In the genomic region with DNA sequence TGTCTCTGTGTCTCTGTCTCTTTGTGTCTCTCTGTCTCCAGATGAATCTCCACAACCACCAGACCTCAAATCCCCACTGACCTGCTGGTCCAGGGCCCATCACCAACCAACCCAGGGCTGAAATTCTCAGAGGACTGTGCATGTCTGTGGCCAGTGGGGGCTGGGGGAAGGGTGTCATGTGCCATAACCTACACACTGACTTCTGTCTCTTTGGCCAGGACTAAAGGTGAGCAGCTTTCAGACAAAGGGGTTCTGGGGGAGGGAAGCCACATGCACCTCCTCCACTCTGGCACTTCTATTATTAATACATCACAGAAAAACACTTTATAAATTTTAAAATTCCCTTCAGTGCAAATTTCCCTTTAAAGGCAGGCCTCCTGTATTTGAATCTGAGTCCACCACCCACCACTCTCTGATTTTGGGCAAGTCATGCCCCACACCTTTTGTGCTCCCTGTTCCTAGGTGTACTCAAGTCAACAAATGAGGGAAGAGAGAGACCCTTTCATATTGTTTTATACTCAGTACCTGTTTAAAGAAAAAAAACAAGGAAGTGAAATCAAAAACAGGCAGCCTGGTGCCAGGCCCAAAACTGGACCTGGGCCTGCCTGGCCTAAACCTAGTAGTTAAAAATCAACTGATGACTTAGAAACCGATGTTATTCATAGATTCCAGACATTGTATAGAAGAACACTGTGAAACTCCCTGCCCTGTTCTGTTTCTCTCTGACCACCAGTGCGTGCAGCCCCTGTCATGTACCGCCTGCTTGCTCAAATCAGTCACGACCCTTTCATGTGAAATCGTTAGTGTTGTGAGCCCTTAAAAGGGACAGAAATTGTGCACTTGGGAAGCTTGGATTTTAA, we compare ENCODE assay signal across 20 cellular contexts.
"Had no signal": no experiment of that assay in that cellular context is flagged by ENCODE, and none has a peak within 500 bp of the region (broad histone marks: within the 10 kb centered on the region; RNA-seq: fewer than 3 reads in every experiment).

No MANE protein-coding gene starts in this region.

- H2AFZ ChIP-seq: hepatocyte had no signal

- H3K27me3 ChIP-seq: hepatocyte, right atrium auricular region had no signal

- H3K4me2 ChIP-seq: hepatocyte had no signal

- H3K36me3 Mint-ChIP-seq: brain, T-cell had no signal

- H3K9me3 Mint-ChIP-seq: activated naive CD8-positive, alpha-beta T cell treated with anti-CD3 and anti-CD28 coated beads, Interleukin-2, amount 50 U/mL, for 24 hours; activated T-cell treated with anti-CD3 and anti-CD28 coated beads, Interleukin-2, amount 50 U/mL, for 4 hours; nephron progenitor cell; T-cell had no signal

- DNase-seq: activated CD4-positive, alpha-beta T cell treated with anti-CD3 and anti-CD28 coated beads, Interleukin-2, amount 10 ng/mL, durations not matched to agents 24 days and 14 days; activated CD8-positive, alpha-beta T cell treated with anti-CD3 and anti-CD28 coated beads, Interleukin-2, amount 10 ng/mL, durations not matched to agents 7 days and 5 days; activated naive CD4-positive, alpha-beta T cell treated with anti-CD3 and anti-CD28 coated beads for 36 hours; activated naive CD8-positive, alpha-beta T cell treated with anti-CD3 and anti-CD28 coated beads, Interleukin-2, amount 50 U/mL, for 24 hours; activated T-cell treated with anti-CD3 and anti-CD28 coated beads, Interleukin-2, amount 50 U/mL, for 4 hours; anterior cingulate cortex; caudate nucleus; left lung; nephron progenitor cell; occipital lobe; stomach; T-cell; T-helper 9 cell; trophoblast cell had no signal

- H3K4me3 ChIP-seq: esophagus muscularis mucosa, hepatocyte, left lung, right atrium auricular region, stomach had no signal

- H3K4me3 Mint-ChIP-seq: activated CD4-positive, alpha-beta T cell treated with anti-CD3 and anti-CD28 coated beads, Interleukin-2, amount 10 ng/mL, durations not matched to agents 24 days and 14 days; activated CD8-positive, alpha-beta T cell treated with anti-CD3 and anti-CD28 coated beads, Interleukin-2, amount 10 ng/mL, durations not matched to agents 7 days and 5 days; activated naive CD4-positive, alpha-beta T cell treated with anti-CD3 and anti-CD28 coated beads for 36 hours; activated naive CD8-positive, alpha-beta T cell treated with anti-CD3 and anti-CD28 coated beads, Interleukin-2, amount 50 U/mL, for 24 hours; activated T-cell treated with anti-CD3 and anti-CD28 coated beads, Interleukin-2, amount 50 U/mL, for 4 hours; brain; nephron progenitor cell; T-cell had no signal

- FAIRE-seq: colon, keratinocyte had no signal

- H3K4me1 Mint-ChIP-seq: activated CD4-positive, alpha-beta T cell treated with anti-CD3 and anti-CD28 coated beads, Interleukin-2, amount 10 ng/mL, durations not matched to agents 24 days and 14 days; activated naive CD8-positive, alpha-beta T cell treated with anti-CD3 and anti-CD28 coated beads, Interleukin-2, amount 50 U/mL, for 24 hours; T-cell had no signal

- H3K36me3 ChIP-seq: esophagus muscularis mucosa, left lung, right atrium auricular region, stomach had no signal

- H3K27ac ChIP-seq: esophagus muscularis mucosa, hepatocyte, left lung, right atrium auricular region, stomach had no signal

- ATAC-seq: activated CD8-positive, alpha-beta T cell treated with anti-CD3 and anti-CD28 coated beads, Interleukin-2, amount 10 ng/mL, durations not matched to agents 7 days and 5 days; activated naive CD8-positive, alpha-beta T cell treated with anti-CD3 and anti-CD28 coated beads, Interleukin-2, amount 50 U/mL, for 24 hours; activated T-cell treated with anti-CD3 and anti-CD28 coated beads, Interleukin-2, amount 50 U/mL, for 4 hours; left lung; T-cell had no signal

- H3K4me1 ChIP-seq: esophagus muscularis mucosa, left lung, right atrium auricular region, stomach had no signal

- H3K9me3 ChIP-seq: esophagus muscularis mucosa, left lung, right atrium auricular region had no signal

- H3K27ac Mint-ChIP-seq: activated CD4-positive, alpha-beta T cell treated with anti-CD3 and anti-CD28 coated beads, Interleukin-2, amount 10 ng/mL, durations not matched to agents 24 days and 14 days; activated CD8-positive, alpha-beta T cell treated with anti-CD3 and anti-CD28 coated beads, Interleukin-2, amount 10 ng/mL, durations not matched to agents 7 days and 5 days; activated naive CD4-positive, alpha-beta T cell treated with anti-CD3 and anti-CD28 coated beads for 36 hours; activated naive CD8-positive, alpha-beta T cell treated with anti-CD3 and anti-CD28 coated beads, Interleukin-2, amount 50 U/mL, for 24 hours; brain; nephron progenitor cell; T-cell had no signal

- H3K27me3 Mint-ChIP-seq: activated CD4-positive, alpha-beta T cell treated with anti-CD3 and anti-CD28 coated beads, Interleukin-2, amount 10 ng/mL, durations not matched to agents 24 days and 14 days had no signal

- H3K79me2 ChIP-seq: hepatocyte had no signal
